In the genomic region with DNA sequence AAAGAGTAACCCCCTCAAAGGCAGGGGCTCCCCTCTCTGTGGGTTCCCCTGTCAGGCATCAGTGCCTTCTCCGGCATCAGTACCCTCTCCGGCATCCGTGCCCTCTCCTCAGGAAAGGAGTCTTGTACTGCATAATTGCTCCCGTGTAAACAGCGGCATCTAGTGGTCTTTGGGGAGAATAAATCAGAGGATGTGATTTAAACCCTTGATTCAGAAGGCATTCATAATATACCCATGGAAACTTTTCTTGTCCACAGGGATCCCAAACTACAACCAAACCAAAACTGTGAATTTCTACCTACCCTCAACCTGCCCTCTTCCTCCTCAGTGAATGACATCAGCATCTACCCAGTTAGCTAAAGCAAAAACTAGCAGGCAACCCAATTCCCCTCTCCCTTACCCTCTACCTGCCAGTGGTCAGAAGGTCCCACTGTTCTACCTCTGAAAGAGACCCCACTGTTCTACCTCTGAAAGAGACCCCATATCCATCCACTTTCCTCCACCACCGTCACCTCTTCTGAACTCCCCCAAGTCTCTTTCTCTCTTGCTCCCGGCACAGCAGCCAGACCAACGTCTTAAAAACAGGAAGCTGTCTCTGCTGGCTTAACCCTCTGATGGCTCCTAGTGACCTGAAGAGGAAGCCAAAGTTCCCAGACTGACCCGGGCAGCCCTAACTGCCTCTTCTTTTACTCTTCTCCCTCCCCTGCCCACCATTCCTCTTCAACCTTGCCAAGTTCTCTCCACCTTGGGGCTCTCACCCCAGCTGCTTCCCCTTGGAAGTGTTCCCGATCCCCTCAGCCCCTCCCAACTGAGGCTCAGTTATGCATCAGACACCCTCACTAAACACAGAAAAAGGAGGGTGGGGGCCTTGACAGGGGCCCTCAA, we compare ENCODE assay signal across 8 cellular contexts. TPM values are rescaled to one million over a fixed set of nuclear protein-coding genes. Genes with fewer than 3 reads are reported as not detected.
DNase-seq lines count a peak whose midpoint lies in the region; ATAC-seq and TF ChIP-seq lines count a peak whose summit lies in the region.

No MANE protein-coding gene starts in this region.

- peak overlapping the region; percentile 33 to 80 (median 75) for H3K27ac Mint-ChIP-seq in brain

- H3K9me3 ChIP-seq in MM.1S (replicated peaks; ENCODE audit: insufficient read depth, low read length) (no peaks in the 10 kb centered on the region), hepatocyte (ENCODE audit: low read depth) (no peaks in the 10 kb centered on the region)

- H3K79me2 ChIP-seq in MM.1S (ENCODE audit: low read length) = peaks cover 29% of the 10 kb centered on the region
- H3K79me2 ChIP-seq in hepatocyte = peaks cover 28% of the 10 kb centered on the region

- WGBS in hepatocyte (ENCODE audit: low lambda C conversion rate, missing lambda C conversion rate) = 11% methylated on average over 10 of the region's 10 CpGs

- no peaks in the 10 kb centered on the region for H3K27me3 Mint-ChIP-seq in brain

- H4K20me1 ChIP-seq in MM.1S (ENCODE audit: insufficient read depth, low read length) (peaks cover 4% of the 10 kb centered on the region; the same call in 1 of the 2 replicates), hepatocyte (ENCODE audit: insufficient read depth, poor library complexity, severe bottlenecking) (peaks cover 15% of the 10 kb centered on the region)

- ATAC-seq in GM21390 (IDR thresholded peaks at IDR 0.05; ENCODE audit: unreplicated experiment) = no peak

- H2AFZ ChIP-seq in MM.1S (ENCODE audit: low read length) (no peak overlapping the region), hepatocyte (no peak overlapping the region)

- peak overlapping the region; percentile 4 to 66 (median 28) for H3K4me3 Mint-ChIP-seq in brain

- TF ChIP-seq CTCF in MM.1S (IDR thresholded peaks at IDR 0.05; ENCODE audit: low read length) (peak; percentile 85), brain (conservative IDR thresholded peaks at IDR 0.05) (peak; percentile 72 to 82), hepatocyte (IDR thresholded peaks at IDR 0.05; ENCODE audit: poor library complexity) (peak; percentile 76)

- H3K27me3 ChIP-seq in MM.1S (replicated peaks; ENCODE audit: insufficient read depth, low read length) (no peaks in the 10 kb centered on the region), hepatocyte (no peaks in the 10 kb centered on the region)

- H3K4me1 ChIP-seq in MM.1S (ENCODE audit: low read length) = peaks cover 7% of the 10 kb centered on the region
- H3K4me1 ChIP-seq in hepatocyte (ENCODE audit: insufficient read depth) = peaks cover 9% of the 10 kb centered on the region

- H3K27ac ChIP-seq in MM.1S (ENCODE audit: low read length) (no peak overlapping the region), hepatocyte (peak overlapping the region; percentile 14)

- no peaks in the 10 kb centered on the region for H3K9me2 ChIP-seq in MM.1S (replicated peaks; ENCODE audit: insufficient read depth, low read length)
- H3K9me2 ChIP-seq in hepatocyte (replicated peaks; ENCODE audit: insufficient read depth) = no peaks in the 10 kb centered on the region

- no peaks in the 10 kb centered on the region for H3F3A ChIP-seq in MM.1S (ENCODE audit: insufficient read depth, low read length)

- peak; percentile 11 for DNase-seq in activated T-cell treated with anti-CD3 and anti-CD28 coated beads for 1 hour (ENCODE audit: low read depth)
- no peak for DNase-seq in activated T-cell treated with anti-CD3 and anti-CD28 coated beads for 4 hours
- DNase-seq in MM.1S = peak; percentile 45
- DNase-seq in SHP77 (lab: John Stamatoyannopoulos, UW) = peak; percentile 40 to 69
- DNase-seq in hepatocyte (ENCODE audit: low spot score) = peak; percentile 81
- peak; percentile 74 for DNase-seq in renal cortical epithelial cell (ENCODE audit: low read depth)

- H3K36me3 Mint-ChIP-seq in brain = peaks cover 23% of the 10 kb centered on the region

- H3K9me3 Mint-ChIP-seq in brain = no peaks in the 10 kb centered on the region

- peaks cover 23% of the 10 kb centered on the region for H3K4me1 Mint-ChIP-seq in brain

- H3K4me2 ChIP-seq in MM.1S (ENCODE audit: low read depth, low read length) = peak overlapping the region; percentile 73
- H3K4me2 ChIP-seq in hepatocyte = peak overlapping the region; percentile 49

- H3K36me3 ChIP-seq in MM.1S (replicated peaks; ENCODE audit: insufficient read depth, low read length) = no peaks in the 10 kb centered on the region
- no peaks in the 10 kb centered on the region for H3K36me3 ChIP-seq in hepatocyte (replicated peaks; ENCODE audit: insufficient read depth, low read depth)

- peak overlapping the region; percentile 27; the same call in 1 of the 2 replicates for H3K9ac ChIP-seq in MM.1S (ENCODE audit: low read length)

- peak overlapping the region; percentile 27; the same call in 1 of the 2 replicates for H3K4me3 ChIP-seq in MM.1S (ENCODE audit: low read length)
- no peak overlapping the region for H3K4me3 ChIP-seq in hepatocyte

RNA-seq across cellular contexts. Expression of a gene that starts 27.2 kb away (rescaled TPM):
- polyA plus RNA-seq in brain (ENCODE audit: insufficient read depth, low read depth, low replicate concordance) = 166 TPM
- 57.7 and 64.0 TPM in 2 replicates for total RNA-seq in hepatocyte
- polyA plus RNA-seq in hepatocyte = 112 and 114 TPM in 2 replicates
- 15.5 and 56.4 TPM in 2 replicates for total RNA-seq in renal cortical epithelial cell
